Comparison of ENCODE assay signal across 15 cellular contexts in genomic region chr3:170043506-170043905, GRCh38.
"Had no signal": no experiment of that assay in that cellular context is flagged by ENCODE, and none has a peak within 500 bp of the region (broad histone marks: within the 10 kb centered on the region; RNA-seq: fewer than 3 reads in every experiment).

No MANE protein-coding gene starts in this region.

- DNase-seq: activated CD4-positive, alpha-beta T cell treated with anti-CD3 and anti-CD28 coated beads for 36 hours; activated CD8-positive, alpha-beta memory T cell treated with anti-CD3 and anti-CD28 coated beads, Interleukin-2, amount 50 U/mL, for 48 hours; activated CD8-positive, alpha-beta T cell treated with anti-CD3 and anti-CD28 coated beads, Interleukin-2, amount 10 ng/mL, durations not matched to agents 7 days and 5 days; activated naive CD4-positive, alpha-beta T cell treated with Interleukin-2 at 50 U/mL for 16 hours; colonic mucosa; effector CD4-positive, alpha-beta T cell; gastrocnemius medialis; heart right ventricle; islet precursor cell; left lung; ovary; stimulated activated CD4-positive, alpha-beta T cell treated with anti-CD3 and anti-CD28 coated beads, Interleukin-12 subunit alpha, Interleukin-12 subunit beta, amount 100 ng/mL, for 4 hours; testis had no signal

- H3K9me3 ChIP-seq: colonic mucosa, gastrocnemius medialis, heart right ventricle, left lung, ovary, testis had no signal

- H3K27ac ChIP-seq: gastrocnemius medialis, ovary, testis had no signal

- H3K4me3 Mint-ChIP-seq: activated CD4-positive, alpha-beta T cell treated with anti-CD3 and anti-CD28 coated beads for 36 hours; activated CD8-positive, alpha-beta T cell treated with anti-CD3 and anti-CD28 coated beads, Interleukin-2, amount 10 ng/mL, durations not matched to agents 7 days and 5 days; memory B cell; stimulated activated naive CD8-positive, alpha-beta T cell treated with anti-CD3 and anti-CD28 coated beads, Interleukin-15, Interleukin-2, amounts not matched to agents 100 ng/mL and 50 ng/mL, for 24 hours had no signal

- H3K9me3 Mint-ChIP-seq: memory B cell; stimulated activated naive CD8-positive, alpha-beta T cell treated with anti-CD3 and anti-CD28 coated beads, Interleukin-15, Interleukin-2, amounts not matched to agents 100 ng/mL and 50 ng/mL, for 24 hours had no signal

- H3K36me3 ChIP-seq: colonic mucosa, gastrocnemius medialis, heart right ventricle, left lung, ovary had no signal

- H3K4me3 ChIP-seq: colonic mucosa, gastrocnemius medialis, heart right ventricle, left lung, ovary, testis had no signal

- H3K27ac Mint-ChIP-seq: activated CD4-positive, alpha-beta T cell treated with anti-CD3 and anti-CD28 coated beads for 36 hours; activated CD8-positive, alpha-beta T cell treated with anti-CD3 and anti-CD28 coated beads, Interleukin-2, amount 10 ng/mL, durations not matched to agents 7 days and 5 days; stimulated activated naive CD8-positive, alpha-beta T cell treated with anti-CD3 and anti-CD28 coated beads, Interleukin-15, Interleukin-2, amounts not matched to agents 100 ng/mL and 50 ng/mL, for 24 hours had no signal

- H3K4me1 ChIP-seq: gastrocnemius medialis, testis had no signal

- H3K27me3 ChIP-seq: colonic mucosa, ovary, testis had no signal

- ATAC-seq: activated CD4-positive, alpha-beta T cell treated with anti-CD3 and anti-CD28 coated beads for 36 hours; activated CD8-positive, alpha-beta T cell treated with anti-CD3 and anti-CD28 coated beads, Interleukin-2, amount 10 ng/mL, durations not matched to agents 7 days and 5 days; gastrocnemius medialis; left lung had no signal

- H3K27me3 Mint-ChIP-seq: activated CD4-positive, alpha-beta T cell treated with anti-CD3 and anti-CD28 coated beads for 36 hours; memory B cell; stimulated activated naive CD8-positive, alpha-beta T cell treated with anti-CD3 and anti-CD28 coated beads, Interleukin-15, Interleukin-2, amounts not matched to agents 100 ng/mL and 50 ng/mL, for 24 hours had no signal
